ENCODE assay signal across 1 cellular context in the genomic region with DNA sequence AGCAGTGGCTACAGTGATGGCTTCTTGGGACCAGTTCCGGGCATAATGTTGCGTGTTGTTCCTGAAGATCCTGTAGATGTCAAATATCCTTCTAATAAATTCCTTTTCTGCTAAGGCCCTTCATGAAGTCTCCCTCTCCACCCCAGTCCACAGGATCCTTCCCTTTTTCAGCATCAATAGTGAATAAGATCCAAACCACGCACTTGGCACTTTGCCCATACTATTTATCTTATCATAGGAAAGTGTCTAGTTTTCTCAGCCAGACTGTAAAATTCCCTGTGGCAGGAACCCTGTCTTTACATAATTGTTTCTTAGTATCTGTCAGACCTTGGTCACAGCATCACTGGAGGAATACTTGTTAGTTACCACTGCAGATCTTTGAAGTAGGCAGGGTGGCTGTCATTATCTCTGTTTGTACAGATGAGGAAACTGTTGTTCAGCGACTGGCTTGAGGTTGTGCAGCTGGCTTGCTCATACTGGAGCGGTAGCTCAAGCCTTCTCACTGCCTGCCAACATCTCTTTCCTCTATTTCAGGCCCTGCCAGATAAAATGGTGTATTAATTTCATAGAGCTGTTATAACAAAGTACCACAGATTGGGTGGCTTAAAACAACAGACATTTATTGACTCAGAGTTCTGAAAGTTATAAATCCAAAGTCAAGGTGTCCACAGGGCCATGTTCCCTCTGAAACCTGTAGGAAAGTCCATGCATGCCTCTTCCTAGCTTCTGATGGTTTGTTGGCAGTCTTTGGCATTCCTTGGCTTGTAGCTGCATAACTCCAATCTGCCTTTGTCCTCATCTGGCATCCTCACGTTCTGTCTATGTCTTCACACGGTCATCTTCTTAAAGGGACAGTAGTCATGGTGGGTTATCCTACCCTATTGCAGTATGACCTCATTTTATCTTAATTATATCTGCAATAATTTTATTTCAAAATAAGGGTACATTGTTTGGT.
TF ChIP-seq lines count a peak whose summit lies in the region.

No MANE protein-coding gene starts in this region.

TF ChIP-seq in GM23338, 12 proteins besides CTCF, POLR2A, EP300 and RAD21:
- TF ChIP-seq EZH2phosphoT487 (IDR thresholded peaks at IDR 0.05; ENCODE audit: unreplicated experiment), result no peak
- TF ChIP-seq ZNF331 (CRISPR knock-in tag; IDR thresholded peaks at IDR 0.05; ENCODE audit: low read depth), result no peak
- TF ChIP-seq ZNF114 (CRISPR knock-in tag; IDR thresholded peaks at IDR 0.05), result no peak
- no peak for TF ChIP-seq JUNB (IDR thresholded peaks at IDR 0.05; ENCODE audit: unreplicated experiment)
- TF ChIP-seq POLR2AphosphoS5 (IDR thresholded peaks at IDR 0.05; ENCODE audit: low read depth), result no peak
- TF ChIP-seq EZH2 (IDR thresholded peaks at IDR 0.05; ENCODE audit: low read depth, unreplicated experiment), result no peak
- TF ChIP-seq ZNF462 (CRISPR knock-in tag; IDR thresholded peaks at IDR 0.05), result no peak
- TF ChIP-seq CREB1 (CRISPR knock-in tag; IDR thresholded peaks at IDR 0.05; ENCODE audit: low read depth), result no peak
- TF ChIP-seq, protein P1, sequence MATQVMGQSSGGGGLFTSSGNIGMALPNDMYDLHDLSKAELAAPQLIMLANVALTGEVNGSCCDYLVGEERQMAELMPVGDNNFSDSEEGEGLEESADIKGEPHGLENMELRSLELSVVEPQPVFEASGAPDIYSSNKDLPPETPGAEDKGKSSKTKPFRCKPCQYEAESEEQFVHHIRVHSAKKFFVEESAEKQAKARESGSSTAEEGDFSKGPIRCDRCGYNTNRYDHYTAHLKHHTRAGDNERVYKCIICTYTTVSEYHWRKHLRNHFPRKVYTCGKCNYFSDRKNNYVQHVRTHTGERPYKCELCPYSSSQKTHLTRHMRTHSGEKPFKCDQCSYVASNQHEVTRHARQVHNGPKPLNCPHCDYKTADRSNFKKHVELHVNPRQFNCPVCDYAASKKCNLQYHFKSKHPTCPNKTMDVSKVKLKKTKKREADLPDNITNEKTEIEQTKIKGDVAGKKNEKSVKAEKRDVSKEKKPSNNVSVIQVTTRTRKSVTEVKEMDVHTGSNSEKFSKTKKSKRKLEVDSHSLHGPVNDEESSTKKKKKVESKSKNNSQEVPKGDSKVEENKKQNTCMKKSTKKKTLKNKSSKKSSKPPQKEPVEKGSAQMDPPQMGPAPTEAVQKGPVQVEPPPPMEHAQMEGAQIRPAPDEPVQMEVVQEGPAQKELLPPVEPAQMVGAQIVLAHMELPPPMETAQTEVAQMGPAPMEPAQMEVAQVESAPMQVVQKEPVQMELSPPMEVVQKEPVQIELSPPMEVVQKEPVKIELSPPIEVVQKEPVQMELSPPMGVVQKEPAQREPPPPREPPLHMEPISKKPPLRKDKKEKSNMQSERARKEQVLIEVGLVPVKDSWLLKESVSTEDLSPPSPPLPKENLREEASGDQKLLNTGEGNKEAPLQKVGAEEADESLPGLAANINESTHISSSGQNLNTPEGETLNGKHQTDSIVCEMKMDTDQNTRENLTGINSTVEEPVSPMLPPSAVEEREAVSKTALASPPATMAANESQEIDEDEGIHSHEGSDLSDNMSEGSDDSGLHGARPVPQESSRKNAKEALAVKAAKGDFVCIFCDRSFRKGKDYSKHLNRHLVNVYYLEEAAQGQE (IDR thresholded peaks at IDR 0.05; ENCODE audit: unreplicated experiment), result no peak
- no peak for TF ChIP-seq ETS1 (IDR thresholded peaks at IDR 0.05)
- TF ChIP-seq NANOG (IDR thresholded peaks at IDR 0.05; ENCODE audit: borderline replicate concordance), result no peak
- no peak for TF ChIP-seq STAT1 (IDR thresholded peaks at IDR 0.05; ENCODE audit: unreplicated experiment)
